ENCODE assay signal across 9 cellular contexts in genomic region chr5:135488727-135489465, GRCh38. TPM values are rescaled to one million over a fixed set of nuclear protein-coding genes. Genes with fewer than 3 reads are reported as not detected.
DNase-seq lines count a peak whose midpoint lies in the region; ATAC-seq and TF ChIP-seq lines count a peak whose summit lies in the region.
"Had no signal": no experiment of that assay in that cellular context is flagged by ENCODE, and none has a peak within 500 bp of the region (broad histone marks: within the 10 kb centered on the region; RNA-seq: fewer than 3 reads in every experiment).

No MANE protein-coding gene starts in this region.

- ATAC-seq in GM21825 (IDR thresholded peaks at IDR 0.05; ENCODE audit: unreplicated experiment) = no peak
- no peak for ATAC-seq in T-helper 17 cell
- ATAC-seq in GM21786 (IDR thresholded peaks at IDR 0.05; ENCODE audit: unreplicated experiment) = no peak

- H3K4me3 Mint-ChIP-seq in T-helper 17 cell = no peak overlapping the region

- H3K36me3 Mint-ChIP-seq in T-helper 17 cell (ENCODE audit: low read depth) = peaks cover 6% of the 10 kb centered on the region

- DNase-seq in HFF-Myc (ENCODE audit: extremely low read depth, low read depth) (peak; percentile 21), NCI-H82 treated with DMSO at 0.1 percent for 48 hours (lab: John Stamatoyannopoulos, UW; ENCODE audit: unreplicated experiment) (peak; percentile 89), fibroblast of gingiva (ENCODE audit: low read depth) (peak; percentile 69), occipital lobe (lab: John Stamatoyannopoulos, UW) (peak; percentile 21), T-helper 17 cell (no peak), LoVo (ENCODE audit: low spot score) (no peak)

- no peak overlapping the region for H3K27ac Mint-ChIP-seq in T-helper 17 cell

- no peak for TF ChIP-seq CTCF in HFF-Myc (IDR thresholded peaks at IDR 0.05; ENCODE audit: low read depth, low read length, missing control alignments)

- peak overlapping the region; percentile 38 for H3K4me3 ChIP-seq in HFF-Myc (replicated peaks; ENCODE audit: low read depth, low read length)

- no peaks in the 10 kb centered on the region for H3K9me3 ChIP-seq in T-helper 17 cell (ENCODE audit: control insufficient read depth, low read length, poor library complexity, severe bottlenecking)

- peaks cover 80% of the 10 kb centered on the region for H3K27me3 Mint-ChIP-seq in T-helper 17 cell

- H3K4me1 Mint-ChIP-seq in T-helper 17 cell = peaks cover 4% of the 10 kb centered on the region

RNA-seq across cellular contexts. Expression of gene TIFAB, which starts 36.7 kb away (rescaled TPM):
- total RNA-seq in occipital lobe (not detected), T-helper 17 cell (under 1 TPM in 1 of 2 donors, not detected in 1; 0.13 TPM)
- total RNA-seq: T-helper 2 cell treated with Interferon-gamma antibody and Interleukin-4, amounts not matched to agents 100 ng/mL and 5 ng/mL, for 36 hours had no signal

RNA-seq across cellular contexts. Expression of gene DCANP1, which starts 41.7 kb away (rescaled TPM):
- total RNA-seq in occipital lobe (not detected), T-helper 17 cell (under 1 TPM in 1 of 2 donors, not detected in 1; 0.16 TPM)
- total RNA-seq: T-helper 2 cell treated with Interferon-gamma antibody and Interleukin-4, amounts not matched to agents 100 ng/mL and 5 ng/mL, for 36 hours had no signal

RNA-seq across cellular contexts. Expression of gene NEUROG1, which starts 46.9 kb away (rescaled TPM):
- total RNA-seq in occipital lobe (1.1 TPM), T-helper 17 cell (not detected)
- total RNA-seq: T-helper 2 cell treated with Interferon-gamma antibody and Interleukin-4, amounts not matched to agents 100 ng/mL and 5 ng/mL, for 36 hours had no signal

Comparison
In these comparisons a context has a peak if more than half of its experiments do, and no peak if none do; other contexts are left out.
1. DNase-seq: peak in HFF-Myc (single experiment), NCI-H82 treated with DMSO at 0.1 percent for 48 hours (single experiment), fibroblast of gingiva (single experiment) and occipital lobe (single experiment); none in T-helper 17 cell (0 of 3) and LoVo (single experiment).